In genomic region chr9:34493972-34494535, GRCh38 we compare ENCODE assay signal across 1 cellular context.
A peak's percentile ranks its signal among the peaks of the same experiment; 100 is the strongest.
TF ChIP-seq lines count a peak whose summit lies in the region.

No MANE protein-coding gene starts in this region.

TF ChIP-seq in A549, 52 proteins besides CTCF, POLR2A, EP300 and RAD21:
- TF ChIP-seq REST (IDR thresholded peaks at IDR 0.05) (peak; percentile 93), EHMT2 (IDR thresholded peaks at IDR 0.05; ENCODE audit: low read depth) (peak; percentile 77), RFX5 (IDR thresholded peaks at IDR 0.05) (no peak)
